In genomic region chr4:37634180-37634579, GRCh38 we compare ENCODE assay signal across 19 cellular contexts. TPM values are rescaled to one million over a fixed set of nuclear protein-coding genes. Genes with fewer than 3 reads are reported as not detected.
DNase-seq lines count a peak whose midpoint lies in the region; ATAC-seq and TF ChIP-seq lines count a peak whose summit lies in the region.
"Had no signal": no experiment of that assay in that cellular context is flagged by ENCODE, and none has a peak within 500 bp of the region (broad histone marks: within the 10 kb centered on the region; RNA-seq: fewer than 3 reads in every experiment).

No MANE protein-coding gene starts in this region.

- dilution Hi-C loops in mammary epithelial cell (cut with HindIII; ENCODE audit: low sequenced_read_pairs) = no loop called here

- no TSS peak for BruUV-seq in mammary epithelial cell (replicated peaks; lab: Mats Ljungman, UMichigan)

- TF ChIP-seq CTCF in neutrophil (IDR thresholded peaks at IDR 0.05) (no peak), mammary epithelial cell (conservative IDR thresholded peaks at IDR 0.05 in 1 of 2, IDR thresholded peaks at IDR 0.05 in 1 of 2; ENCODE audit: extremely low read depth in 1 of 2, insufficient read depth in 1 of 2, low read depth in 1 of 2, low read length in 2 of 2) (no peak), colonic mucosa (IDR thresholded peaks at IDR 0.05) (no peak)

- no peak overlapping the region for H3K4me3 ChIP-seq in neutrophil (ENCODE audit: low read depth in 1 of 2, low read length in 1 of 2)
- no peak overlapping the region for H3K4me3 ChIP-seq in mammary epithelial cell (replicated peaks in 1 of 3; ENCODE audit: insufficient read depth in 1 of 3, low read depth in 2 of 3, low read length in 3 of 3)
- no peak overlapping the region for H3K4me3 ChIP-seq in colonic mucosa
- H3K4me3 ChIP-seq: MG63 had no signal

- in situ Hi-C loops in mammary epithelial cell (cut with MboI; ENCODE audit: low sequenced_read_pairs in 2 of 2) = no loop called here

- no peak overlapping the region for H3K4me2 ChIP-seq in mammary epithelial cell (ENCODE audit: insufficient read depth, low read depth, low read length)

- H3K27me3 ChIP-seq in neutrophil = no peaks in the 10 kb centered on the region
- H3K27me3 ChIP-seq in mammary epithelial cell (ENCODE audit: insufficient read depth, low read length) = no peaks in the 10 kb centered on the region
- no peaks in the 10 kb centered on the region for H3K27me3 ChIP-seq in colonic mucosa
- H3K27me3 ChIP-seq: MG63 had no signal

- intact Hi-C loops in mammary epithelial cell (cut with micrococcal nuclease) (no loop called here), colonic mucosa (cut with DNase I) (no loop called here)

- H2AFZ ChIP-seq in mammary epithelial cell (ENCODE audit: low read depth, low read length) = no peak overlapping the region

- 92% methylated on average over 4 of the region's 4 CpGs for WGBS in mammary epithelial cell (ENCODE audit: low coverage, missing lambda C conversion rate)

- peak overlapping the region; percentile 5 for H3K27ac Mint-ChIP-seq in activated T-cell treated with anti-CD3 and anti-CD28 coated beads, Interleukin-2, amount 50 U/mL, for 24 hours

- CTCF ChIA-PET in mammary epithelial cell (lab: Charles Lee; ENCODE audit: low non-redundant PET) = no interaction called here

- no peaks in the 10 kb centered on the region for H3K4me1 ChIP-seq in neutrophil (ENCODE audit: control insufficient read depth in 1 of 2, insufficient read depth in 1 of 2, low read depth in 1 of 2, low read length in 1 of 2)
- peaks cover 1% of the 10 kb centered on the region for H3K4me1 ChIP-seq in mammary epithelial cell (ENCODE audit: insufficient read depth, low read length)
- no peaks in the 10 kb centered on the region for H3K4me1 ChIP-seq in colonic mucosa

- H3K79me2 ChIP-seq in mammary epithelial cell (ENCODE audit: insufficient read depth, low read length) = no peaks in the 10 kb centered on the region

- H3K27me3 Mint-ChIP-seq in activated T-cell treated with anti-CD3 and anti-CD28 coated beads, Interleukin-2, amount 50 U/mL, for 24 hours = no peaks in the 10 kb centered on the region

- peaks cover 72% of the 10 kb centered on the region for H3K36me3 Mint-ChIP-seq in activated T-cell treated with anti-CD3 and anti-CD28 coated beads, Interleukin-2, amount 50 U/mL, for 24 hours (ENCODE audit: low read depth)

- H4K20me1 ChIP-seq in mammary epithelial cell (ENCODE audit: insufficient read depth, low read length) = no peaks in the 10 kb centered on the region

- H3K4me1 Mint-ChIP-seq in activated T-cell treated with anti-CD3 and anti-CD28 coated beads, Interleukin-2, amount 50 U/mL, for 24 hours (ENCODE audit: low read depth) = no peaks in the 10 kb centered on the region

- H3K9me3 ChIP-seq in neutrophil (no peaks in the 10 kb centered on the region), mammary epithelial cell (replicated peaks; ENCODE audit: insufficient read depth, low read length) (no peaks in the 10 kb centered on the region), colonic mucosa (no peaks in the 10 kb centered on the region)
- H3K9me3 ChIP-seq: MG63 had no signal

- no peak overlapping the region for H3K9ac ChIP-seq in mammary epithelial cell (ENCODE audit: insufficient read depth, low read length)
- no peak overlapping the region for H3K9ac ChIP-seq in colonic mucosa (ENCODE audit: low read depth in 2 of 2, low read length in 2 of 2)

- peaks cover 93% of the 10 kb centered on the region for H3K36me3 ChIP-seq in neutrophil
- no peaks in the 10 kb centered on the region for H3K36me3 ChIP-seq in mammary epithelial cell (ENCODE audit: insufficient read depth, low read length)
- H3K36me3 ChIP-seq in colonic mucosa = peaks cover 9% of the 10 kb centered on the region
- H3K36me3 ChIP-seq: MG63 had no signal

- ATAC-seq in HG02852 (IDR thresholded peaks at IDR 0.05; ENCODE audit: unreplicated experiment) (peak; percentile 79), HG02870 (IDR thresholded peaks at IDR 0.05; ENCODE audit: unreplicated experiment) (no peak)
- ATAC-seq: HCT116 had no signal

- no peak overlapping the region for H3K4me3 Mint-ChIP-seq in activated T-cell treated with anti-CD3 and anti-CD28 coated beads, Interleukin-2, amount 50 U/mL, for 24 hours

- no peak for DNase-seq in activated T-cell treated with anti-CD3 and anti-CD28 coated beads, Interleukin-2, amount 50 U/mL, for 24 hours
- DNase-seq in activated T-cell treated with anti-CD3 and anti-CD28 coated beads for 4 hours = no peak
- no peak for DNase-seq in SIG-M5 (lab: John Stamatoyannopoulos, UW)
- no peak for DNase-seq in mammary epithelial cell
- no peak for DNase-seq in colonic mucosa
- DNase-seq: 8988T, C1 segment of cervical spinal cord, GOT3, MG63, NCI-H1092 treated with DMSO at 0.1 percent for 48 hours, NCI-H1436 treated with DMSO at 0.1 percent for 48 hours, NCI-H2029, NCI-H226, NCI-H510A treated with DMSO at 0.1 percent for 48 hours, NCI-H82 had no signal

- H3K27ac ChIP-seq in neutrophil (peak overlapping the region; percentile 7), mammary epithelial cell (ENCODE audit: insufficient read depth, low read depth, low read length) (no peak overlapping the region), colonic mucosa (no peak overlapping the region)

- H3K9me3 Mint-ChIP-seq in activated T-cell treated with anti-CD3 and anti-CD28 coated beads, Interleukin-2, amount 50 U/mL, for 24 hours = no peaks in the 10 kb centered on the region

RNA-seq across cellular contexts. Expression of gene RELL1, which starts 52.0 kb away (rescaled TPM):
- total RNA-seq in mammary epithelial cell (10 to 100 TPM; 35.7 to 93.2 TPM), colonic mucosa (10 to 100 TPM; 24.4 to 48.2 TPM)
- 12.8 TPM for polyA plus RNA-seq in mammary epithelial cell
- polyA minus RNA-seq in mammary epithelial cell = 29.2 TPM
